In the genomic region with DNA sequence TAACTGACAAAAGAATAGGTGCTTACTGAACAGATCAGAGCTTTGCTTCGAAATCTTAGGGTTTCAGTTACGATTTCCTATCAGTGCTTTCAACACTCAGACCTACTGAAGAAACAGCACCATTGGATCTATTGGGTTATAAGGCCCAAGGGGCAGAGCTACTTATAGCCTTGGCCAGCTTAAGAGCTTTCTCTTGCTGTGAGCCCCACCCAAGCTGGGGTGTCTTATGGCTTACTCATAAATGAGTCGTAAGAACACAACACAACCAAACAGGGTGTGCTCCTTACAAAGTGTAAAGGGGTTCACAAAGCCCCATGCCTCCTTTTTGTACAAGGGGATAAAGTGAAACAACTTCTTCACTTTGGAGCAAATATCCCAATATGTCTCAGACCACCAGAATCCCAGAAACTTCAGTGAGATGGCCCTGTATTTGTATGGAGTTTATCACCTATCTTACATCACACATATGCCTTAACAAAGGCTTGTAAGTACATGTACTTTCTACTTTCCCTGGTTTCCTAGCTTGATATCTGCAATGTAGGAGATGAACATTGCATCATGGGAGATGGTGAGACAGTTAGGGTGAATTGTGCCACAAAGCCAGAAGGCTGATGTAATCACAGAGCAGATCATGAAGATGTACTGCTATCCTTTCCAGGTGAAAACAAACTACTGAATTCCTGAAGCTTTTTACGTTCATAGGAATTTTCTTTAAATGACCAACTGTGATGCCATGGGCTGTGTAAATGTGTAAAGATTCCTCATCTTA, we compare ENCODE assay signal across 16 cellular contexts.
DNase-seq lines count a peak whose midpoint lies in the region; ATAC-seq and TF ChIP-seq lines count a peak whose summit lies in the region.
"Had no signal": no experiment of that assay in that cellular context is flagged by ENCODE, and none has a peak within 500 bp of the region (broad histone marks: within the 10 kb centered on the region; RNA-seq: fewer than 3 reads in every experiment).

No MANE protein-coding gene starts in this region.

- no peak for TF ChIP-seq CTCF in AG10803 (conservative IDR thresholded peaks at IDR 0.05; ENCODE audit: low read length)
- no peak for TF ChIP-seq CTCF in vagina (IDR thresholded peaks at IDR 0.05)

- ATAC-seq in HG03045 (IDR thresholded peaks at IDR 0.05; ENCODE audit: unreplicated experiment) = no peak
- ATAC-seq: activated CD8-positive, alpha-beta T cell treated with anti-CD3 and anti-CD28 coated beads, Interleukin-2, amount 10 ng/mL, durations not matched to agents 7 days and 5 days; psoas muscle; Right ventricle myocardium inferior; stimulated activated memory B cell treated with anti-CD40 and anti-IgM and Interleukin-4, amounts not matched to agents 10 μg/mL and 1 μg/mL and 100 μg/mL, for 72 hours had no signal

- H3K27ac ChIP-seq in vagina = no peak overlapping the region
- H3K27ac ChIP-seq: psoas muscle had no signal

- no peaks in the 10 kb centered on the region for H3K36me3 ChIP-seq in vagina

- no peaks in the 10 kb centered on the region for H3K9me3 ChIP-seq in vagina
- H3K9me3 ChIP-seq: psoas muscle had no signal

- no peak overlapping the region for H3K4me3 ChIP-seq in AG10803 (ENCODE audit: low read length)
- H3K4me3 ChIP-seq in vagina = no peak overlapping the region
- H3K4me3 ChIP-seq: psoas muscle had no signal

- H3K4me1 ChIP-seq in vagina = no peaks in the 10 kb centered on the region

- DNase-seq in AG10803 (ENCODE audit: low read depth) = peak; percentile 62
- DNase-seq in LHCN-M2 (ENCODE audit: low read depth) = peak; percentile 56
- peak; percentile 12 for DNase-seq in amniotic stem cell (lab: John Stamatoyannopoulos, UW)
- DNase-seq in kidney tubule cell (ENCODE audit: low spot score) = peak; percentile 34
- no peak for DNase-seq in head of caudate nucleus
- no peak for DNase-seq in vagina (ENCODE audit: extremely low spot score in 2 of 2)
- no peak for DNase-seq in NOMO-1 (lab: John Stamatoyannopoulos, UW; ENCODE audit: unreplicated experiment in 2 of 2)
- DNase-seq: activated CD8-positive, alpha-beta T cell treated with anti-CD3 and anti-CD28 coated beads, Interleukin-2, amount 10 ng/mL, durations not matched to agents 7 days and 5 days; activated naive CD4-positive, alpha-beta T cell treated with Interleukin-2 at 50 U/mL for 16 hours; C1 segment of cervical spinal cord; GDM1; psoas muscle; stimulated activated CD4-positive, alpha-beta T cell treated with anti-CD3 and anti-CD28 coated beads, Interleukin-4, amount 100 ng/mL, for 24 hours had no signal

- H3K27me3 ChIP-seq in vagina = no peaks in the 10 kb centered on the region

- intact Hi-C loops in head of caudate nucleus (cut with DNase I) = no loop called here
- intact Hi-C loops in vagina (cut with DNase I) = no loop called here

- TF ChIP-seq POLR2A in vagina (IDR thresholded peaks at IDR 0.05) = no peak

Comparison
In these comparisons a context has a peak if more than half of its experiments do, and no peak if none do; other contexts are left out.
1. DNase-seq: peak in AG10803 (single experiment), LHCN-M2 (single experiment), amniotic stem cell (single experiment) and kidney tubule cell (single experiment); none in head of caudate nucleus (0 of 42), vagina (0 of 2) and NOMO-1 (0 of 2).